Comparison of ENCODE assay signal across 1 cellular context in genomic region chr10:69248117-69248730, GRCh38.
TF ChIP-seq lines count a peak whose summit lies in the region.

No MANE protein-coding gene starts in this region.

TF ChIP-seq in GM23338, 12 proteins besides CTCF, POLR2A, EP300 and RAD21 (continued from another document):
- TF ChIP-seq ZNF462 (CRISPR knock-in tag; IDR thresholded peaks at IDR 0.05): no peak
TF ChIP-seq in GM23338: peak in this region for 0.
